In genomic region chr3:58010562-58010961, GRCh38 we compare ENCODE assay signal across 9 cellular contexts. TPM values are rescaled to one million over a fixed set of nuclear protein-coding genes. Genes with fewer than 3 reads are reported as not detected.
DNase-seq lines count a peak whose midpoint lies in the region; ATAC-seq, FAIRE-seq and TF ChIP-seq lines count a peak whose summit lies in the region.
"Had no signal": no experiment of that assay in that cellular context is flagged by ENCODE, and none has a peak within 500 bp of the region (broad histone marks: within the 10 kb centered on the region; RNA-seq: fewer than 3 reads in every experiment).

No MANE protein-coding gene starts in this region.

- CTCF ChIA-PET in PC-3 (lab: Charles Lee): interaction anchor here (0.6 kb wide), 1 partner anchor 14 kb away, joined by 3 read pairs; no protein-coding TSS in a partner anchor

- no peak for ATAC-seq in PC-3
- ATAC-seq in pancreas: no peak
- no peak for ATAC-seq in GM18502 (IDR thresholded peaks at IDR 0.05; ENCODE audit: poor library complexity, unreplicated experiment)
- no peak for ATAC-seq in HG02678 (IDR thresholded peaks at IDR 0.05; ENCODE audit: unreplicated experiment)

- H3K9me2 ChIP-seq in PC-3 (replicated peaks; ENCODE audit: low read length): no peaks in the 10 kb centered on the region

- peak overlapping the region; percentile 84 for H3K4me2 ChIP-seq in PC-3 (ENCODE audit: low read length)

- H4K20me1 ChIP-seq in PC-3 (ENCODE audit: low read length): peaks cover 68% of the 10 kb centered on the region

- H3F3A ChIP-seq in PC-3 (ENCODE audit: low read length, unreplicated experiment): no peaks in the 10 kb centered on the region

- POLR2A ChIA-PET in PC-3 (lab: Charles Lee; ENCODE audit: unreplicated experiment): interaction anchor here (0.7 kb wide), 1 partner anchor 13 kb away, joined by 7 read pairs; no protein-coding TSS in a partner anchor

- peak overlapping the region; percentile 49 for H3K9ac ChIP-seq in PC-3 (ENCODE audit: low read length)

- no peak for FAIRE-seq in pancreas (lab: Jason Lieb, UNC)

- H2AFZ ChIP-seq in PC-3 (ENCODE audit: low read length): no peak overlapping the region

- no TSS peak for BruUV-seq in PC-3 (replicated peaks; lab: Mats Ljungman, UMichigan)

- H3K27me3 ChIP-seq in PC-3 (ENCODE audit: low read length) (no peaks in the 10 kb centered on the region), esophagus (ENCODE audit: control insufficient read depth in 1 of 2, insufficient read depth in 2 of 2, low read length in 2 of 2) (no peaks in the 10 kb centered on the region), pancreas (no peaks in the 10 kb centered on the region)

- WGBS in esophagus, 2 donors: 39 to 45% methylated on average over 5 of the region's 5 CpGs
- 44 to 49% methylated on average over 5 of the region's 5 CpGs for WGBS in pancreas, 2 donors

- H3K27ac ChIP-seq in C4-2B (peak overlapping the region; percentile 96), PC-3 (ENCODE audit: low read length) (peak overlapping the region; percentile 66), esophagus (ENCODE audit: low read depth in 2 of 2, low read length in 1 of 2) (peak overlapping the region; percentile 81 to 84), pancreas (peak overlapping the region in 3 of 4 donors; percentile 53 to 84 (median 81))

- H3K36me3 ChIP-seq in PC-3 (ENCODE audit: low read depth, low read length): peaks cover 26% of the 10 kb centered on the region
- H3K36me3 ChIP-seq in esophagus (ENCODE audit: control insufficient read depth in 2 of 2, insufficient read depth in 2 of 2, low read length in 1 of 2): no peaks in the 10 kb centered on the region
- H3K36me3 ChIP-seq in pancreas: no peaks in the 10 kb centered on the region

- H3K4me1 ChIP-seq in PC-3 (ENCODE audit: insufficient read depth, low read length) (peaks cover 64% of the 10 kb centered on the region), esophagus (ENCODE audit: control insufficient read depth in 2 of 2, insufficient read depth in 2 of 2, low read length in 1 of 2) (peaks cover 6 to 12% of the 10 kb centered on the region in 2 donors), pancreas (peaks cover 7 to 27% (median 13%) of the 10 kb centered on the region in 3 donors)

- peaks cover 86% of the 10 kb centered on the region for H3K79me2 ChIP-seq in PC-3 (ENCODE audit: low read length)

- H3K9me3 ChIP-seq in PC-3 (ENCODE audit: low read length) (no peaks in the 10 kb centered on the region), esophagus (ENCODE audit: control insufficient read depth in 2 of 2, insufficient read depth in 1 of 2, low read depth in 1 of 2, low read length in 1 of 2) (no peaks in the 10 kb centered on the region), pancreas (no peaks in the 10 kb centered on the region)

- intact Hi-C loops in PC-3 (cut with micrococcal nuclease): loop anchor here (1.0 to 2.0 kb wide), 2 partner anchors 16 to 30 kb away; no protein-coding TSS in a partner anchor
- intact Hi-C loops in pancreas (cut with DNase I): loop anchor here in 1 of 3 donors (10.0 kb wide), 1 partner anchor 154 kb away; no protein-coding TSS in a partner anchor

- H3K4me3 ChIP-seq in PC-3 (ENCODE audit: low read length) (peak overlapping the region; percentile 96), esophagus (ENCODE audit: low read depth in 1 of 2, low read length in 2 of 2) (peak overlapping the region; percentile 23 to 73), pancreas (peak overlapping the region in 2 of 4 donors; percentile 92 to 93)

- DNase-seq in PC-3: no peak
- no peak for DNase-seq in pancreas
- no peak for DNase-seq in GDM1 (lab: John Stamatoyannopoulos, UW)
- no peak for DNase-seq in SKM-1 treated with dmso at 0.1 percent for 144 hours (lab: John Stamatoyannopoulos, UW; ENCODE audit: unreplicated experiment)
- DNase-seq: NCI-H2171 had no signal

- TF ChIP-seq CTCF in C4-2B (conservative IDR thresholded peaks at IDR 0.05) (no peak), PC-3 (conservative IDR thresholded peaks at IDR 0.05; ENCODE audit: low read depth, low read length) (no peak), pancreas (IDR thresholded peaks at IDR 0.05) (no peak)

RNA-seq across cellular contexts. Expression of gene FLNB, which starts 2.3 kb away (rescaled TPM):
- total RNA-seq in PC-3 (2014; rRNA removed) (505 and 546 TPM in 2 replicates), pancreas (100 to 1,000 TPM in 2 of 6 donors, 10 to 100 TPM in 4; 85.2 to 109 (median 98.3) TPM)
- polyA plus RNA-seq in esophagus (10 to 100 TPM; 50.8 to 52.5 TPM), pancreas (100 to 1,000 TPM; 104 to 152 TPM)
